Comparison of ENCODE assay signal across 1 cellular context in genomic region chr7:100475549-100475948, GRCh38.
TF ChIP-seq lines count a peak whose summit lies in the region.

No MANE protein-coding gene starts in this region.

TF ChIP-seq in A549, 52 proteins besides CTCF, POLR2A, EP300 and RAD21:
- TF ChIP-seq, protein P1, sequence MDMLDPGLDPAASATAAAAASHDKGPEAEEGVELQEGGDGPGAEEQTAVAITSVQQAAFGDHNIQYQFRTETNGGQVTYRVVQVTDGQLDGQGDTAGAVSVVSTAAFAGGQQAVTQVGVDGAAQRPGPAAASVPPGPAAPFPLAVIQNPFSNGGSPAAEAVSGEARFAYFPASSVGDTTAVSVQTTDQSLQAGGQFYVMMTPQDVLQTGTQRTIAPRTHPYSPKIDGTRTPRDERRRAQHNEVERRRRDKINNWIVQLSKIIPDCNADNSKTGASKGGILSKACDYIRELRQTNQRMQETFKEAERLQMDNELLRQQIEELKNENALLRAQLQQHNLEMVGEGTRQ (IDR thresholded peaks at IDR 0.05): no peak
- TF ChIP-seq KDM1A (IDR thresholded peaks at IDR 0.05; ENCODE audit: low read depth): no peak
- TF ChIP-seq HOXB5 (CRISPR knock-in tag; IDR thresholded peaks at IDR 0.05): no peak
- TF ChIP-seq ZC3H11A (IDR thresholded peaks at IDR 0.05): no peak
- TF ChIP-seq FOSL2 (IDR thresholded peaks at IDR 0.05): no peak
- no peak for TF ChIP-seq FOSL2 (CRISPR knock-in tag; IDR thresholded peaks at IDR 0.05)
- TF ChIP-seq CBX8 (IDR thresholded peaks at IDR 0.05): no peak
- no peak for TF ChIP-seq NPAS2 (CRISPR knock-in tag; IDR thresholded peaks at IDR 0.05; ENCODE audit: borderline replicate concordance)
- TF ChIP-seq CHD4 (IDR thresholded peaks at IDR 0.05; ENCODE audit: borderline replicate concordance): no peak
- no peak for TF ChIP-seq HMGXB4 (CRISPR knock-in tag; IDR thresholded peaks at IDR 0.05; ENCODE audit: borderline replicate concordance)
- no peak for TF ChIP-seq HOXA7 (CRISPR knock-in tag; IDR thresholded peaks at IDR 0.05)
- TF ChIP-seq HEYL (CRISPR knock-in tag; IDR thresholded peaks at IDR 0.05): no peak
- no peak for TF ChIP-seq EHF (CRISPR knock-in tag; IDR thresholded peaks at IDR 0.05)
- no peak for TF ChIP-seq BHLHE40 (IDR thresholded peaks at IDR 0.05; ENCODE audit: low read depth, low read length)
- no peak for TF ChIP-seq CEBPB (IDR thresholded peaks at IDR 0.05)
- TF ChIP-seq POLR2AphosphoS2 (conservative IDR thresholded peaks at IDR 0.05; ENCODE audit: low read length): no peak
- no peak for TF ChIP-seq RCOR1 (IDR thresholded peaks at IDR 0.05; ENCODE audit: low read depth, low read length)
